ENCODE assay signal across 14 cellular contexts in genomic region chr5:82313016-82313415, GRCh38. TPM values are rescaled to one million over a fixed set of nuclear protein-coding genes. Genes with fewer than 3 reads are reported as not detected.
A peak's percentile ranks its signal among the peaks of the same experiment; 100 is the strongest.
DNase-seq lines count a peak whose midpoint lies in the region; ATAC-seq and TF ChIP-seq lines count a peak whose summit lies in the region.
"Had no signal": no experiment of that assay in that cellular context is flagged by ENCODE, and none has a peak within 500 bp of the region (broad histone marks: within the 10 kb centered on the region; RNA-seq: fewer than 3 reads in every experiment).

No MANE protein-coding gene starts in this region.

- no peak for ATAC-seq in GM21367 (IDR thresholded peaks at IDR 0.05; ENCODE audit: unreplicated experiment)
- ATAC-seq in effector memory CD8-positive, alpha-beta T cell (replicated peaks) = no peak
- ATAC-seq in GM21576 (IDR thresholded peaks at IDR 0.05; ENCODE audit: unreplicated experiment) = no peak

- intact Hi-C loops in left ventricle myocardium inferior (cut with micrococcal nuclease) = loop anchor here (2.0 kb wide), 1 partner anchor 36 kb away; no protein-coding TSS in a partner anchor

- H3K79me2 ChIP-seq in smooth muscle cell (ENCODE audit: low read depth) = no peaks in the 10 kb centered on the region

- H3K27me3 ChIP-seq in adipocyte (replicated peaks; ENCODE audit: control insufficient read depth, insufficient read depth, low read length) (no peaks in the 10 kb centered on the region), left ventricle myocardium inferior (ENCODE audit: low read depth) (no peaks in the 10 kb centered on the region), smooth muscle cell (ENCODE audit: low read depth) (no peaks in the 10 kb centered on the region)
- H3K27me3 ChIP-seq: BLaER1, ovary had no signal

- H3K9me3 ChIP-seq in HEK293 (ENCODE audit: control insufficient read depth, insufficient read depth, low read depth, low read length) (no peaks in the 10 kb centered on the region), adipocyte (ENCODE audit: control insufficient read depth, low read length) (no peaks in the 10 kb centered on the region), left ventricle myocardium inferior (replicated peaks) (no peaks in the 10 kb centered on the region), smooth muscle cell (replicated peaks; ENCODE audit: low read depth) (no peaks in the 10 kb centered on the region)
- H3K9me3 ChIP-seq: ovary had no signal

- H3K4me3 ChIP-seq in HEK293 (ENCODE audit: low read depth, low read length) (no peak overlapping the region), adipocyte (ENCODE audit: low read length) (no peak overlapping the region), left ventricle myocardium inferior (peak overlapping the region; percentile 31), smooth muscle cell (peak overlapping the region; percentile 19)
- H3K4me3 ChIP-seq: BLaER1, ovary had no signal

- peaks cover 18% of the 10 kb centered on the region for H3K9me3 Mint-ChIP-seq in nephron progenitor cell
- H3K9me3 Mint-ChIP-seq in effector memory CD8-positive, alpha-beta T cell = peaks cover 0 to 5% of the 10 kb centered on the region in 2 donors

- no peak overlapping the region for H3K27ac ChIP-seq in HEK293 (ENCODE audit: extremely low read depth, low read depth, low read length)
- peak overlapping the region; percentile 41 for H3K27ac ChIP-seq in left ventricle myocardium inferior (replicated peaks)
- peak overlapping the region; percentile 66 for H3K27ac ChIP-seq in smooth muscle cell (ENCODE audit: low read depth)
- H3K27ac ChIP-seq: BLaER1, ovary had no signal

- DNase-seq in adipocyte (ENCODE audit: low read depth) (peak; percentile 51), left ventricle myocardium inferior (no peak), smooth muscle cell (lab: John Stamatoyannopoulos, UW; ENCODE audit: unreplicated experiment) (no peak), nephron progenitor cell (no peak)
- DNase-seq in effector memory CD8-positive, alpha-beta T cell = no peak
- DNase-seq: activated T-cell treated with anti-CD3 and anti-CD28 coated beads, Interleukin-2, amount 50 U/mL, for 1 hour; cortex of kidney; NCI-H774 had no signal

- H3K36me3 ChIP-seq in HEK293 (ENCODE audit: control insufficient read depth in 2 of 2, insufficient read depth in 1 of 2, low read length in 2 of 2) (peaks cover 0 to 11% of the 10 kb centered on the region in 2 experiments; a peak in 1 of 3 replicates), adipocyte (ENCODE audit: control insufficient read depth, insufficient read depth, low read length, severe bottlenecking) (no peaks in the 10 kb centered on the region), left ventricle myocardium inferior (no peaks in the 10 kb centered on the region), smooth muscle cell (ENCODE audit: low read depth) (no peaks in the 10 kb centered on the region)
- H3K36me3 ChIP-seq: BLaER1, ovary had no signal

- 14% methylated on average over 5 of the region's 5 CpGs for WGBS in smooth muscle cell (ENCODE audit: low lambda C conversion rate)

- H3K36me3 Mint-ChIP-seq in nephron progenitor cell (ENCODE audit: low read depth) = peaks cover 25% of the 10 kb centered on the region
- H3K36me3 Mint-ChIP-seq in effector memory CD8-positive, alpha-beta T cell (ENCODE audit: insufficient read depth) = no peaks in the 10 kb centered on the region

- H3K9ac ChIP-seq in adipocyte (ENCODE audit: low read length) (peak overlapping the region; percentile 59), smooth muscle cell (ENCODE audit: low read depth) (no peak overlapping the region)
- H3K9ac ChIP-seq: BLaER1 had no signal

- no peak overlapping the region for H2AFZ ChIP-seq in smooth muscle cell (ENCODE audit: low read depth)

- no peak for TF ChIP-seq CTCF in HEK293 (tag by site-specific recombination; IDR thresholded peaks at IDR 0.05)
- no peak for TF ChIP-seq CTCF in left ventricle myocardium inferior (IDR thresholded peaks at IDR 0.05; ENCODE audit: borderline replicate concordance)
- TF ChIP-seq CTCF in smooth muscle cell (IDR thresholded peaks at IDR 0.05; ENCODE audit: borderline replicate concordance, insufficient read depth, poor library complexity, severe bottlenecking) = no peak
- no peak for TF ChIP-seq CTCF in nephron progenitor cell (IDR thresholded peaks at IDR 0.05)

- CTCF ChIA-PET in HEK293 (lab: Yijun Ruan, JAX) = interaction anchor here (0.5 to 2.9 kb wide), 18 partner anchors 9 to 1262 kb away, joined by 3 to 20 read pairs (median 4); no protein-coding TSS in a partner anchor

- POLR2A ChIA-PET in HEK293 (lab: Yijun Ruan, JAX) = interaction anchor here (1.8 kb wide), 1 partner anchor 35 kb away, joined by 5 read pairs; the partner anchor contains the start of gene RPS23

- H3K27ac Mint-ChIP-seq in nephron progenitor cell = no peak overlapping the region
- H3K27ac Mint-ChIP-seq in effector memory CD8-positive, alpha-beta T cell = no peak overlapping the region
- H3K27ac Mint-ChIP-seq: activated naive CD8-positive, alpha-beta T cell treated with anti-CD3 and anti-CD28 coated beads, Interleukin-2, amount 10 ng/mL, durations not matched to agents 7 days and 5 days had no signal

- H3F3A ChIP-seq in smooth muscle cell (ENCODE audit: low read depth) = peaks cover 23% of the 10 kb centered on the region

- no peaks in the 10 kb centered on the region for H4K20me1 ChIP-seq in smooth muscle cell (ENCODE audit: low read depth)
- H4K20me1 ChIP-seq: BLaER1 had no signal

- H3K4me1 Mint-ChIP-seq in nephron progenitor cell = peaks cover 17% of the 10 kb centered on the region
- no peaks in the 10 kb centered on the region for H3K4me1 Mint-ChIP-seq in effector memory CD8-positive, alpha-beta T cell (ENCODE audit: low read depth in 2 of 2)

- H3K4me2 ChIP-seq in smooth muscle cell = peak overlapping the region; percentile 81
- H3K4me2 ChIP-seq: BLaER1 had no signal

- H3K4me3 Mint-ChIP-seq in nephron progenitor cell = no peak overlapping the region
- H3K4me3 Mint-ChIP-seq in effector memory CD8-positive, alpha-beta T cell = no peak overlapping the region
- H3K4me3 Mint-ChIP-seq: activated naive CD8-positive, alpha-beta T cell treated with anti-CD3 and anti-CD28 coated beads, Interleukin-2, amount 10 ng/mL, durations not matched to agents 7 days and 5 days had no signal

- H3K27me3 Mint-ChIP-seq in nephron progenitor cell (ENCODE audit: low read depth, poor library complexity) = peaks cover 3% of the 10 kb centered on the region
- H3K27me3 Mint-ChIP-seq in effector memory CD8-positive, alpha-beta T cell = peaks cover 3 to 56% of the 10 kb centered on the region in 2 donors
- H3K27me3 Mint-ChIP-seq: activated naive CD8-positive, alpha-beta T cell treated with anti-CD3 and anti-CD28 coated beads, Interleukin-2, amount 10 ng/mL, durations not matched to agents 7 days and 5 days had no signal

- H3K4me1 ChIP-seq in HEK293 (ENCODE audit: control insufficient read depth, insufficient read depth, low read length) = peaks cover 9% of the 10 kb centered on the region
- H3K4me1 ChIP-seq in adipocyte (ENCODE audit: control insufficient read depth, insufficient read depth, low read length) = no peaks in the 10 kb centered on the region
- peaks cover 14% of the 10 kb centered on the region for H3K4me1 ChIP-seq in left ventricle myocardium inferior
- H3K4me1 ChIP-seq in smooth muscle cell (ENCODE audit: low read depth) = peaks cover 27% of the 10 kb centered on the region

TF ChIP-seq in HEK293, 187 proteins besides CTCF, POLR2A, EP300 and RAD21:
- TF ChIP-seq MEIS1 (CRISPR knock-in tag; IDR thresholded peaks at IDR 0.05; ENCODE audit: borderline replicate concordance) (no peak), TCF7L2 (IDR thresholded peaks at IDR 0.05; ENCODE audit: borderline replicate concordance, low read depth, low read length) (0 out of 2 replicates have a peak, but pooled peaks have one; percentile 37), PRDM4 (tag by site-specific recombination; IDR thresholded peaks at IDR 0.05) (no peak), ZNF529 (tag by site-specific recombination; IDR thresholded peaks at IDR 0.05; ENCODE audit: insufficient replicate concordance) (no peak), KLF1 (tag by site-specific recombination; IDR thresholded peaks at IDR 0.05) (0 out of 2 replicates have a peak, but pooled peaks have one; percentile 17)
TF ChIP-seq in HEK293: peak in this region for 2.

RNA-seq across cellular contexts. Expression of gene RPS23, which starts 34.9 kb away (rescaled TPM):
- 1,103 TPM for total RNA-seq in left ventricle myocardium inferior
- 2,914 and 3,121 TPM in 2 replicates for total RNA-seq in smooth muscle cell
- 809 and 818 TPM in 2 replicates for polyA plus RNA-seq in smooth muscle cell

Comparison
In these comparisons a context has a peak if more than half of its experiments do, and no peak if none do; other contexts are left out.
1. H3K4me3 ChIP-seq: peak in left ventricle myocardium inferior (single experiment) and smooth muscle cell (single experiment); none in HEK293 (single experiment) and adipocyte (single experiment).